2 cellular contexts compared by ENCODE assay signal in the genomic region with DNA sequence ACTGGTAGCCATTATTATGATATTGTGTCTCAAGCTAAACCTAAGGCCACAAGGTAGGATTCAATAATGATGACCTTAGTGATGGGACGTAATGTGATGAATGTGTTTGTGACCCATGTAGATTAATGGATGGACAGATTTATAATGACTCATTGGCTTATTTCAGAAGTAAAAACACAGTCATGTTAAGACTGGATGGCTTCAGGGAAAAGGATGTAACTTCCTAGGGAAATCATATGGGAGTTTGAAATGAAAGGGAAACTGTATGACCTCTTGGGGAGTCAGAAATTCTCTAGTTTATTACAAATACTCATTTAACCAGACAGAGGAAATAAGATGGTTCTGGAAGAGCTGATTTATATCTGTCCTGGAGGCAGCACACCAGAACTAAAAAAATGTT.
TF ChIP-seq lines count a peak whose summit lies in the region.

No MANE protein-coding gene starts in this region.

TF ChIP-seq in GM23338, 12 proteins besides CTCF, POLR2A, EP300 and RAD21:
- TF ChIP-seq, protein P1, sequence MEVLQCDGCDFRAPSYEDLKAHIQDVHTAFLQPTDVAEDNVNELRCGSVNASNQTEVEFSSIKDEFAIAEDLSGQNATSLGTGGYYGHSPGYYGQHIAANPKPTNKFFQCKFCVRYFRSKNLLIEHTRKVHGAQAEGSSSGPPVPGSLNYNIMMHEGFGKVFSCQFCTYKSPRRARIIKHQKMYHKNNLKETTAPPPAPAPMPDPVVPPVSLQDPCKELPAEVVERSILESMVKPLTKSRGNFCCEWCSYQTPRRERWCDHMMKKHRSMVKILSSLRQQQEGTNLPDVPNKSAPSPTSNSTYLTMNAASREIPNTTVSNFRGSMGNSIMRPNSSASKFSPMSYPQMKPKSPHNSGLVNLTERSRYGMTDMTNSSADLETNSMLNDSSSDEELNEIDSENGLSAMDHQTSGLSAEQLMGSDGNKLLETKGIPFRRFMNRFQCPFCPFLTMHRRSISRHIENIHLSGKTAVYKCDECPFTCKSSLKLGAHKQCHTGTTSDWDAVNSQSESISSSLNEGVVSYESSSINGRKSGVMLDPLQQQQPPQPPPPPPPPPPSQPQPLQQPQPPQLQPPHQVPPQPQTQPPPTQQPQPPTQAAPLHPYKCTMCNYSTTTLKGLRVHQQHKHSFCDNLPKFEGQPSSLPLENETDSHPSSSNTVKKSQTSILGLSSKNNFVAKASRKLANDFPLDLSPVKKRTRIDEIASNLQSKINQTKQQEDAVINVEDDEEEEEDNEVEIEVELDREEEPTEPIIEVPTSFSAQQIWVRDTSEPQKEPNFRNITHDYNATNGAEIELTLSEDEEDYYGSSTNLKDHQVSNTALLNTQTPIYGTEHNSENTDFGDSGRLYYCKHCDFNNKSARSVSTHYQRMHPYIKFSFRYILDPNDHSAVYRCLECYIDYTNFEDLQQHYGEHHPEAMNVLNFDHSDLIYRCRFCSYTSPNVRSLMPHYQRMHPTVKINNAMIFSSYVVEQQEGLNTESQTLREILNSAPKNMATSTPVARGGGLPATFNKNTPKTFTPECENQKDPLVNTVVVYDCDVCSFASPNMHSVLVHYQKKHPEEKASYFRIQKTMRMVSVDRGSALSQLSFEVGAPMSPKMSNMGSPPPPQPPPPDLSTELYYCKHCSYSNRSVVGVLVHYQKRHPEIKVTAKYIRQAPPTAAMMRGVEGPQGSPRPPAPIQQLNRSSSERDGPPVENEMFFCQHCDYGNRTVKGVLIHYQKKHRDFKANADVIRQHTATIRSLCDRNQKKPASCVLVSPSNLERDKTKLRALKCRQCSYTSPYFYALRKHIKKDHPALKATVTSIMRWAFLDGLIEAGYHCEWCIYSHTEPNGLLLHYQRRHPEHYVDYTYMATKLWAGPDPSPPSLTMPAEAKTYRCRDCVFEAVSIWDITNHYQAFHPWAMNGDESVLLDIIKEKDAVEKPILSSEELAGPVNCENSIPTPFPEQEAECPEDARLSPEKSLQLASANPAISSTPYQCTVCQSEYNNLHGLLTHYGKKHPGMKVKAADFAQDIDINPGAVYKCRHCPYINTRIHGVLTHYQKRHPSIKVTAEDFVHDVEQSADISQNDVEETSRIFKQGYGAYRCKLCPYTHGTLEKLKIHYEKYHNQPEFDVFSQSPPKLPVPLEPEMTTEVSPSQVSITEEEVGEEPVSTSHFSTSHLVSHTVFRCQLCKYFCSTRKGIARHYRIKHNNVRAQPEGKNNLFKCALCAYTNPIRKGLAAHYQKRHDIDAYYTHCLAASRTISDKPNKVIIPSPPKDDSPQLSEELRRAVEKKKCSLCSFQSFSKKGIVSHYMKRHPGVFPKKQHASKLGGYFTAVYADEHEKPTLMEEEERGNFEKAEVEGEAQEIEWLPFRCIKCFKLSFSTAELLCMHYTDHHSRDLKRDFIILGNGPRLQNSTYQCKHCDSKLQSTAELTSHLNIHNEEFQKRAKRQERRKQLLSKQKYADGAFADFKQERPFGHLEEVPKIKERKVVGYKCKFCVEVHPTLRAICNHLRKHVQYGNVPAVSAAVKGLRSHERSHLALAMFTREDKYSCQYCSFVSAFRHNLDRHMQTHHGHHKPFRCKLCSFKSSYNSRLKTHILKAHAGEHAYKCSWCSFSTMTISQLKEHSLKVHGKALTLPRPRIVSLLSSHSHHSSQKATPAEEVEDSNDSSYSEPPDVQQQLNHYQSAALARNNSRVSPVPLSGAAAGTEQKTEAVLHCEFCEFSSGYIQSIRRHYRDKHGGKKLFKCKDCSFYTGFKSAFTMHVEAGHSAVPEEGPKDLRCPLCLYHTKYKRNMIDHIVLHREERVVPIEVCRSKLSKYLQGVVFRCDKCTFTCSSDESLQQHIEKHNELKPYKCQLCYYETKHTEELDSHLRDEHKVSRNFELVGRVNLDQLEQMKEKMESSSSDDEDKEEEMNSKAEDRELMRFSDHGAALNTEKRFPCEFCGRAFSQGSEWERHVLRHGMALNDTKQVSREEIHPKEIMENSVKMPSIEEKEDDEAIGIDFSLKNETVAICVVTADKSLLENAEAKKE (CRISPR knock-in tag; IDR thresholded peaks at IDR 0.05): no peak
- TF ChIP-seq STAT1 (IDR thresholded peaks at IDR 0.05; ENCODE audit: unreplicated experiment) (no peak), CREB1 (CRISPR knock-in tag; IDR thresholded peaks at IDR 0.05; ENCODE audit: low read depth) (no peak), ZNF331 (CRISPR knock-in tag; IDR thresholded peaks at IDR 0.05; ENCODE audit: low read depth) (no peak), NANOG (IDR thresholded peaks at IDR 0.05; ENCODE audit: borderline replicate concordance) (no peak)
- TF ChIP-seq, protein P2, sequence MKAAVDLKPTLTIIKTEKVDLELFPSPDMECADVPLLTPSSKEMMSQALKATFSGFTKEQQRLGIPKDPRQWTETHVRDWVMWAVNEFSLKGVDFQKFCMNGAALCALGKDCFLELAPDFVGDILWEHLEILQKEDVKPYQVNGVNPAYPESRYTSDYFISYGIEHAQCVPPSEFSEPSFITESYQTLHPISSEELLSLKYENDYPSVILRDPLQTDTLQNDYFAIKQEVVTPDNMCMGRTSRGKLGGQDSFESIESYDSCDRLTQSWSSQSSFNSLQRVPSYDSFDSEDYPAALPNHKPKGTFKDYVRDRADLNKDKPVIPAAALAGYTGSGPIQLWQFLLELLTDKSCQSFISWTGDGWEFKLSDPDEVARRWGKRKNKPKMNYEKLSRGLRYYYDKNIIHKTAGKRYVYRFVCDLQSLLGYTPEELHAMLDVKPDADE (IDR thresholded peaks at IDR 0.05): no peak
- TF ChIP-seq, protein P3, sequence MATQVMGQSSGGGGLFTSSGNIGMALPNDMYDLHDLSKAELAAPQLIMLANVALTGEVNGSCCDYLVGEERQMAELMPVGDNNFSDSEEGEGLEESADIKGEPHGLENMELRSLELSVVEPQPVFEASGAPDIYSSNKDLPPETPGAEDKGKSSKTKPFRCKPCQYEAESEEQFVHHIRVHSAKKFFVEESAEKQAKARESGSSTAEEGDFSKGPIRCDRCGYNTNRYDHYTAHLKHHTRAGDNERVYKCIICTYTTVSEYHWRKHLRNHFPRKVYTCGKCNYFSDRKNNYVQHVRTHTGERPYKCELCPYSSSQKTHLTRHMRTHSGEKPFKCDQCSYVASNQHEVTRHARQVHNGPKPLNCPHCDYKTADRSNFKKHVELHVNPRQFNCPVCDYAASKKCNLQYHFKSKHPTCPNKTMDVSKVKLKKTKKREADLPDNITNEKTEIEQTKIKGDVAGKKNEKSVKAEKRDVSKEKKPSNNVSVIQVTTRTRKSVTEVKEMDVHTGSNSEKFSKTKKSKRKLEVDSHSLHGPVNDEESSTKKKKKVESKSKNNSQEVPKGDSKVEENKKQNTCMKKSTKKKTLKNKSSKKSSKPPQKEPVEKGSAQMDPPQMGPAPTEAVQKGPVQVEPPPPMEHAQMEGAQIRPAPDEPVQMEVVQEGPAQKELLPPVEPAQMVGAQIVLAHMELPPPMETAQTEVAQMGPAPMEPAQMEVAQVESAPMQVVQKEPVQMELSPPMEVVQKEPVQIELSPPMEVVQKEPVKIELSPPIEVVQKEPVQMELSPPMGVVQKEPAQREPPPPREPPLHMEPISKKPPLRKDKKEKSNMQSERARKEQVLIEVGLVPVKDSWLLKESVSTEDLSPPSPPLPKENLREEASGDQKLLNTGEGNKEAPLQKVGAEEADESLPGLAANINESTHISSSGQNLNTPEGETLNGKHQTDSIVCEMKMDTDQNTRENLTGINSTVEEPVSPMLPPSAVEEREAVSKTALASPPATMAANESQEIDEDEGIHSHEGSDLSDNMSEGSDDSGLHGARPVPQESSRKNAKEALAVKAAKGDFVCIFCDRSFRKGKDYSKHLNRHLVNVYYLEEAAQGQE (IDR thresholded peaks at IDR 0.05; ENCODE audit: unreplicated experiment): no peak

TF ChIP-seq in GM12878, 131 proteins besides CTCF, POLR2A, EP300 and RAD21:
- TF ChIP-seq HDAC6 (IDR thresholded peaks at IDR 0.05; ENCODE audit: unreplicated experiment) (no peak), RFX5 (IDR thresholded peaks at IDR 0.05; ENCODE audit: low read depth, low read length) (no peak), ZSCAN29 (IDR thresholded peaks at IDR 0.05) (no peak), GATAD2B (conservative IDR thresholded peaks at IDR 0.05; ENCODE audit: low read depth) (no peak)
- TF ChIP-seq, protein P3 (IDR thresholded peaks at IDR 0.05; ENCODE audit: low read depth, low read length): no peak
